Comparison of ENCODE assay signal across 11 cellular contexts in genomic region chr6:137967689-137968467, GRCh38.
DNase-seq lines count a peak whose midpoint lies in the region; ATAC-seq and TF ChIP-seq lines count a peak whose summit lies in the region.
"Had no signal": no experiment of that assay in that cellular context is flagged by ENCODE, and none has a peak within 500 bp of the region (broad histone marks: within the 10 kb centered on the region; RNA-seq: fewer than 3 reads in every experiment).

No MANE protein-coding gene starts in this region.

- DNase-seq in EH (ENCODE audit: low read depth), result peak; percentile 62
- DNase-seq in MV-4-11 (lab: John Stamatoyannopoulos, UW), result peak; percentile 88
- no peak for DNase-seq in activated naive CD8-positive, alpha-beta T cell treated with anti-CD3 and anti-CD28 coated beads, Interleukin-2, amount 50 U/mL, for 24 hours
- DNase-seq in natural killer cell treated with Interleukin-12 subunit alpha and Interleukin-12 subunit beta and Interleukin-15 and Interleukin-18, amount 100 ng/mL, for 72 hours (ENCODE audit: low spot score), result no peak
- DNase-seq in testis, result no peak
- DNase-seq in NCI-H1048 (lab: John Stamatoyannopoulos, UW), result no peak
- DNase-seq: DMS 273 treated with DMSO at 0.1 percent for 48 hours; NCI-H2081; stimulated activated CD4-positive, alpha-beta T cell treated with anti-CD3 and anti-CD28 coated beads, Interleukin-4, amount 100 ng/mL, for 1 hour had no signal

- peaks cover 6% of the 10 kb centered on the region for H3K36me3 Mint-ChIP-seq in activated naive CD8-positive, alpha-beta T cell treated with anti-CD3 and anti-CD28 coated beads, Interleukin-2, amount 50 U/mL, for 24 hours (ENCODE audit: low read depth)
- H3K36me3 Mint-ChIP-seq in natural killer cell treated with Interleukin-12 subunit alpha and Interleukin-12 subunit beta and Interleukin-15 and Interleukin-18, amount 100 ng/mL, for 72 hours, result peaks cover 12% of the 10 kb centered on the region

- H3K4me3 ChIP-seq in testis, result no peak overlapping the region

- WGBS in testis, 2 donors, result 79 to 90% methylated on average over 6 of the region's 6 CpGs

- H3K27ac Mint-ChIP-seq in activated naive CD8-positive, alpha-beta T cell treated with anti-CD3 and anti-CD28 coated beads, Interleukin-2, amount 50 U/mL, for 24 hours, result peak overlapping the region; percentile 92
- peak overlapping the region; percentile 98 to 100 for H3K27ac Mint-ChIP-seq in natural killer cell treated with Interleukin-12 subunit alpha and Interleukin-12 subunit beta and Interleukin-15 and Interleukin-18, amount 100 ng/mL, for 72 hours

- no peaks in the 10 kb centered on the region for H3K4me1 ChIP-seq in testis

- no peak overlapping the region for H3K27ac ChIP-seq in testis

- peaks cover 3% of the 10 kb centered on the region for H3K9me3 Mint-ChIP-seq in activated naive CD8-positive, alpha-beta T cell treated with anti-CD3 and anti-CD28 coated beads, Interleukin-2, amount 50 U/mL, for 24 hours
- H3K9me3 Mint-ChIP-seq in natural killer cell treated with Interleukin-12 subunit alpha and Interleukin-12 subunit beta and Interleukin-15 and Interleukin-18, amount 100 ng/mL, for 72 hours, result peaks cover 5% of the 10 kb centered on the region

- no peaks in the 10 kb centered on the region for H3K9me3 ChIP-seq in testis

- H3K36me3 ChIP-seq in testis (ENCODE audit: low read depth, missing control alignments), result no peaks in the 10 kb centered on the region

- ATAC-seq in activated naive CD8-positive, alpha-beta T cell treated with anti-CD3 and anti-CD28 coated beads, Interleukin-2, amount 50 U/mL, for 24 hours, result no peak
- peak; percentile 54 to 71 for ATAC-seq in natural killer cell treated with Interleukin-12 subunit alpha and Interleukin-12 subunit beta and Interleukin-15 and Interleukin-18, amount 100 ng/mL, for 72 hours
- no peak for ATAC-seq in activated CD4-positive, CD25-positive, alpha-beta regulatory T cell treated with anti-CD3 and anti-CD28 coated beads, Interleukin-2, amount 50 U/mL, for 24 hours
- no peak for ATAC-seq in GM18873 (IDR thresholded peaks at IDR 0.05; ENCODE audit: low FRiP score, unreplicated experiment)

- H3K27me3 Mint-ChIP-seq in activated naive CD8-positive, alpha-beta T cell treated with anti-CD3 and anti-CD28 coated beads, Interleukin-2, amount 50 U/mL, for 24 hours, result no peaks in the 10 kb centered on the region
- no peaks in the 10 kb centered on the region for H3K27me3 Mint-ChIP-seq in natural killer cell treated with Interleukin-12 subunit alpha and Interleukin-12 subunit beta and Interleukin-15 and Interleukin-18, amount 100 ng/mL, for 72 hours

- no peaks in the 10 kb centered on the region for H3K27me3 ChIP-seq in testis

- TF ChIP-seq POLR2A in testis (IDR thresholded peaks at IDR 0.05), result no peak

- peak overlapping the region; percentile 4 for H3K4me3 Mint-ChIP-seq in activated naive CD8-positive, alpha-beta T cell treated with anti-CD3 and anti-CD28 coated beads, Interleukin-2, amount 50 U/mL, for 24 hours
- H3K4me3 Mint-ChIP-seq in natural killer cell treated with Interleukin-12 subunit alpha and Interleukin-12 subunit beta and Interleukin-15 and Interleukin-18, amount 100 ng/mL, for 72 hours, result peak overlapping the region; percentile 97

- TF ChIP-seq CTCF in testis (IDR thresholded peaks at IDR 0.05), result no peak

- intact Hi-C loops in testis (cut with DNase I; ENCODE audit: low total_unique reads), result no loop called here

- peaks cover 62% of the 10 kb centered on the region for H3K4me1 Mint-ChIP-seq in activated naive CD8-positive, alpha-beta T cell treated with anti-CD3 and anti-CD28 coated beads, Interleukin-2, amount 50 U/mL, for 24 hours
- peaks cover 56 to 67% of the 10 kb centered on the region in 2 donors for H3K4me1 Mint-ChIP-seq in natural killer cell treated with Interleukin-12 subunit alpha and Interleukin-12 subunit beta and Interleukin-15 and Interleukin-18, amount 100 ng/mL, for 72 hours (ENCODE audit: low read depth in 2 of 2)

Comparison
In these comparisons a context has a peak if more than half of its experiments do, and no peak if none do; other contexts are left out.
1. DNase-seq: peak in EH (single experiment) and MV-4-11 (single experiment); none in activated naive CD8-positive, alpha-beta T cell treated with anti-CD3 and anti-CD28 coated beads, Interleukin-2, amount 50 U/mL, for 24 hours (single experiment), natural killer cell treated with Interleukin-12 subunit alpha and Interleukin-12 subunit beta and Interleukin-15 and Interleukin-18, amount 100 ng/mL, for 72 hours (single experiment), testis (single experiment) and NCI-H1048 (single experiment).
2. ATAC-seq: peak in natural killer cell treated with Interleukin-12 subunit alpha and Interleukin-12 subunit beta and Interleukin-15 and Interleukin-18, amount 100 ng/mL, for 72 hours (2 of 2); none in activated naive CD8-positive, alpha-beta T cell treated with anti-CD3 and anti-CD28 coated beads, Interleukin-2, amount 50 U/mL, for 24 hours (single experiment), activated CD4-positive, CD25-positive, alpha-beta regulatory T cell treated with anti-CD3 and anti-CD28 coated beads, Interleukin-2, amount 50 U/mL, for 24 hours (0 of 2) and GM18873 (single experiment).